Comparison of ENCODE assay signal across 8 cellular contexts in the genomic region with DNA sequence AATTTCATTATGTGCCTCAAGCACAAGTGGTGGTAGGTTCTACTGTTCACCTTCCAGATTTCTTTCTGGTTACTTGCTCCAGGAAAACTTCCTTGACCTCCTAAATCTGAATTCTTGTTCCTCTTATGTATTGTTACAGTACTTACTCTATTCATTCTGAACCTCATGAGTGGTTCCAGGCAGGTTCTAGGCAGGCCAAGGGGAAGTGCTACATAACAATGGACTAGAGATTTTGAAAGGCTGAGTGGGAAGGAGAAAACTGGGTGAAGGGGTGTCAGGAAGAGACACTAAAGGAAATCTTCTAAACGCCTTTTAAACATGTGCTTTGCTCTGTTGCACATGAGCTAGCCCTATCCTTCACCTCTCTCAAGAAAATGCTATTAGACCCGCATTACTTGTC. TPM values are rescaled to one million over a fixed set of nuclear protein-coding genes. Genes with fewer than 3 reads are reported as not detected.
DNase-seq lines count a peak whose midpoint lies in the region; ATAC-seq, FAIRE-seq and TF ChIP-seq lines count a peak whose summit lies in the region.

No MANE protein-coding gene starts in this region.

- H3K9me3 Mint-ChIP-seq in CD8-positive, alpha-beta T cell: no peaks in the 10 kb centered on the region
- no peaks in the 10 kb centered on the region for H3K9me3 Mint-ChIP-seq in naive thymus-derived CD4-positive, alpha-beta T cell

- H3K36me3 ChIP-seq in CD8-positive, alpha-beta T cell (ENCODE audit: insufficient read depth, low read length): peaks cover 19% of the 10 kb centered on the region
- H3K36me3 ChIP-seq in bronchial epithelial cell (ENCODE audit: control insufficient read depth, insufficient read depth, low read length): peaks cover 6% of the 10 kb centered on the region
- H3K36me3 ChIP-seq in naive thymus-derived CD4-positive, alpha-beta T cell (ENCODE audit: control insufficient read depth in 2 of 3, insufficient read depth in 3 of 3, low read length in 3 of 3): peaks cover 9 to 51% (median 25%) of the 10 kb centered on the region in 3 experiments

- no peak for TF ChIP-seq CTCF in CD8-positive, alpha-beta T cell (IDR thresholded peaks at IDR 0.05)
- TF ChIP-seq CTCF in LNCaP clone FGC (IDR thresholded peaks at IDR 0.05; ENCODE audit: control insufficient read depth, extremely low read depth, insufficient read depth) (no peak), bronchial epithelial cell (IDR thresholded peaks at IDR 0.05; ENCODE audit: insufficient read depth, low read length, severe bottlenecking) (no peak)

- intact Hi-C loops in CD8-positive, alpha-beta T cell (cut with DNase I, micrococcal nuclease): loop anchor here in 1 of 2 experiments (10.0 kb wide), 3 partner anchors 299 to 1679 kb away; a partner anchor contains a TSS
- intact Hi-C loops in naive thymus-derived CD4-positive, alpha-beta T cell (cut with micrococcal nuclease): loop anchor here (2.0 to 10.0 kb wide), 7 partner anchors 169 to 1999 kb away; a partner anchor contains a TSS

- DNase-seq in CD8-positive, alpha-beta T cell: no peak
- no peak for DNase-seq in LNCaP clone FGC (ENCODE audit: low read depth)
- DNase-seq in bronchial epithelial cell (ENCODE audit: low read depth): no peak
- no peak for DNase-seq in naive thymus-derived CD4-positive, alpha-beta T cell
- no peak for DNase-seq in NCI-H2171 (lab: John Stamatoyannopoulos, UW)
- DNase-seq in hippocampal formation (lab: John Stamatoyannopoulos, UW): no peak
- DNase-seq in RCC 7860 (ENCODE audit: low spot score): no peak
- DNase-seq in AG08395 (ENCODE audit: low spot score): no peak

- no peak overlapping the region for H3K4me3 ChIP-seq in CD8-positive, alpha-beta T cell (ENCODE audit: low read depth, low read length)
- H3K4me3 ChIP-seq in LNCaP clone FGC (ENCODE audit: low read depth, low read length): peak overlapping the region; percentile 96
- peak overlapping the region; percentile 84 for H3K4me3 ChIP-seq in bronchial epithelial cell (ENCODE audit: low read depth, low read length)
- peak overlapping the region; percentile 68 for H3K4me3 ChIP-seq in naive thymus-derived CD4-positive, alpha-beta T cell (ENCODE audit: low read length)

- no peak overlapping the region for H3K27ac ChIP-seq in CD8-positive, alpha-beta T cell (ENCODE audit: low read depth, low read length)
- H3K27ac ChIP-seq in naive thymus-derived CD4-positive, alpha-beta T cell (ENCODE audit: low read depth, low read length): peak overlapping the region; percentile 76

- peak overlapping the region; percentile 78 for H3K27ac Mint-ChIP-seq in CD8-positive, alpha-beta T cell
- H3K27ac Mint-ChIP-seq in naive thymus-derived CD4-positive, alpha-beta T cell: peak overlapping the region; percentile 37 to 97 (median 91)

- CTCF ChIA-PET in CD8-positive, alpha-beta T cell (lab: Charles Lee): interaction anchor here (0.9 kb wide), 1 partner anchor 40 kb away, joined by 4 read pairs; no protein-coding TSS in a partner anchor
- CTCF ChIA-PET in naive thymus-derived CD4-positive, alpha-beta T cell (lab: Charles Lee): interaction anchor here (0.6 to 4.4 kb wide), 5 partner anchors 9 to 1740 kb away, joined by 4 to 54 read pairs (median 8); a partner anchor contains a TSS

- no peak for FAIRE-seq in bronchial epithelial cell (lab: Jason Lieb, UNC)
- no peak for FAIRE-seq in RCC 7860 (lab: Jason Lieb, UNC)

- POLR2A ChIA-PET in CD8-positive, alpha-beta T cell (lab: Charles Lee): interaction anchor here (0.6 to 3.0 kb wide), 3 partner anchors 12 to 1268 kb away, joined by 3 to 22 read pairs (median 5); a partner anchor contains a TSS
- POLR2A ChIA-PET in naive thymus-derived CD4-positive, alpha-beta T cell (lab: Charles Lee): interaction anchor here (1.1 kb wide), 1 partner anchor 75 kb away, joined by 3 read pairs; a partner anchor contains a TSS

- H3K27me3 Mint-ChIP-seq in CD8-positive, alpha-beta T cell (ENCODE audit: low read depth): no peaks in the 10 kb centered on the region
- H3K27me3 Mint-ChIP-seq in naive thymus-derived CD4-positive, alpha-beta T cell: no peaks in the 10 kb centered on the region

- peaks cover 15% of the 10 kb centered on the region for H3K4me1 ChIP-seq in CD8-positive, alpha-beta T cell (ENCODE audit: insufficient read depth, low read length)
- H3K4me1 ChIP-seq in naive thymus-derived CD4-positive, alpha-beta T cell (ENCODE audit: control insufficient read depth in 2 of 2, insufficient read depth in 2 of 2, low read length in 2 of 2): peaks cover 13% of the 10 kb centered on the region in 2 donors

- no peaks in the 10 kb centered on the region for H3K9me3 ChIP-seq in CD8-positive, alpha-beta T cell (ENCODE audit: low read length)
- no peaks in the 10 kb centered on the region for H3K9me3 ChIP-seq in naive thymus-derived CD4-positive, alpha-beta T cell (ENCODE audit: control insufficient read depth in 2 of 3, low read length in 3 of 3)

- peaks cover 21% of the 10 kb centered on the region for H3K4me1 Mint-ChIP-seq in CD8-positive, alpha-beta T cell (ENCODE audit: low read depth)
- H3K4me1 Mint-ChIP-seq in naive thymus-derived CD4-positive, alpha-beta T cell: peaks cover 0 to 21% (median 20%) of the 10 kb centered on the region in 7 donors

- no peak for ATAC-seq in CD8-positive, alpha-beta T cell
- ATAC-seq in naive thymus-derived CD4-positive, alpha-beta T cell: no peak

- peaks cover 48% of the 10 kb centered on the region for H3K36me3 Mint-ChIP-seq in CD8-positive, alpha-beta T cell
- H3K36me3 Mint-ChIP-seq in naive thymus-derived CD4-positive, alpha-beta T cell: peaks cover 0 to 24% (median 4%) of the 10 kb centered on the region in 5 donors

- peak overlapping the region; percentile 88 for H3K4me3 Mint-ChIP-seq in CD8-positive, alpha-beta T cell
- peak overlapping the region; percentile 69 to 99 (median 89) for H3K4me3 Mint-ChIP-seq in naive thymus-derived CD4-positive, alpha-beta T cell

- no peaks in the 10 kb centered on the region for H3K27me3 ChIP-seq in CD8-positive, alpha-beta T cell (ENCODE audit: insufficient read depth, low read length)
- no peaks in the 10 kb centered on the region for H3K27me3 ChIP-seq in bronchial epithelial cell (ENCODE audit: control insufficient read depth, insufficient read depth, low read length)
- H3K27me3 ChIP-seq in naive thymus-derived CD4-positive, alpha-beta T cell (ENCODE audit: control insufficient read depth in 2 of 2, insufficient read depth in 2 of 2, low read length in 2 of 2): no peaks in the 10 kb centered on the region

RNA-seq across cellular contexts. Expression of a gene that starts 1.6 kb away (rescaled TPM):
- total RNA-seq in CD8-positive, alpha-beta T cell: 10 to 100 TPM; 12.9 to 13.3 TPM
- 29.2 and 31.0 TPM in 2 replicates for total RNA-seq in bronchial epithelial cell
- 10 to 100 TPM; 11.3 to 24.0 (median 17.9) TPM for total RNA-seq in naive thymus-derived CD4-positive, alpha-beta T cell
- 10 to 100 TPM; 15.0 to 22.5 TPM for polyA plus RNA-seq in naive thymus-derived CD4-positive, alpha-beta T cell
